In genomic region chr17:28727727-28728363, GRCh38 we compare ENCODE assay signal across 3 cellular contexts.
TF ChIP-seq lines count a peak whose summit lies in the region.

No MANE protein-coding gene starts in this region.

TF ChIP-seq in GM12891, 5 proteins besides CTCF, POLR2A, EP300 and RAD21:
- TF ChIP-seq SPI1 (IDR thresholded peaks at IDR 0.05; ENCODE audit: low read depth, low read length) (no peak), POLR2AphosphoS5 (IDR thresholded peaks at IDR 0.05; ENCODE audit: low read depth, low read length) (peak; percentile 52; the same call in 1 of the 2 replicates), TAF1 (IDR thresholded peaks at IDR 0.05; ENCODE audit: low read depth, low read length) (peak; percentile 68), POU2F2 (IDR thresholded peaks at IDR 0.05; ENCODE audit: low read depth, low read length) (peak; percentile 67), PAX5 (IDR thresholded peaks at IDR 0.05; ENCODE audit: insufficient read depth, low read length, severe bottlenecking) (no peak)

TF ChIP-seq in HEK293, 187 proteins besides CTCF, POLR2A, EP300 and RAD21 (continues in another document):
- TF ChIP-seq ZNF311 (tag by site-specific recombination; IDR thresholded peaks at IDR 0.05; ENCODE audit: borderline replicate concordance), result no peak
- TF ChIP-seq ZBTB1 (tag by site-specific recombination; IDR thresholded peaks at IDR 0.05), result no peak
- TF ChIP-seq ZNF280C (tag by site-specific recombination; IDR thresholded peaks at IDR 0.05), result no peak
- no peak for TF ChIP-seq ZFP37 (tag by site-specific recombination; IDR thresholded peaks at IDR 0.05)
- no peak for TF ChIP-seq ZNF530 (tag by site-specific recombination; IDR thresholded peaks at IDR 0.05; ENCODE audit: low read depth)
- no peak; the same call in 1 of the 2 replicates for TF ChIP-seq ZNF501 (tag by site-specific recombination; IDR thresholded peaks at IDR 0.05)
- no peak for TF ChIP-seq ZBTB44 (tag by site-specific recombination; IDR thresholded peaks at IDR 0.05)
- no peak for TF ChIP-seq ZNF292 (tag by site-specific recombination; IDR thresholded peaks at IDR 0.05; ENCODE audit: borderline replicate concordance, low read depth)
- no peak for TF ChIP-seq ZNF174 (tag by site-specific recombination; IDR thresholded peaks at IDR 0.05)
- TF ChIP-seq ZNF549 (tag by site-specific recombination; IDR thresholded peaks at IDR 0.05), result no peak
- 0 out of 2 replicates have a peak, but pooled peaks have one; percentile 9 for TF ChIP-seq KLF16 (tag by site-specific recombination; IDR thresholded peaks at IDR 0.05)
- TF ChIP-seq ZSCAN30 (tag by site-specific recombination; IDR thresholded peaks at IDR 0.05), result no peak
- TF ChIP-seq ZNF488 (tag by site-specific recombination; IDR thresholded peaks at IDR 0.05), result no peak
- no peak for TF ChIP-seq ZNF658 (tag by site-specific recombination; IDR thresholded peaks at IDR 0.05)
- TF ChIP-seq ZNF785 (tag by site-specific recombination; IDR thresholded peaks at IDR 0.05), result 0 out of 2 replicates have a peak, but pooled peaks have one; percentile 8
- TF ChIP-seq ZNF621 (tag by site-specific recombination; IDR thresholded peaks at IDR 0.05), result no peak
- no peak for TF ChIP-seq ZNF114 (tag by site-specific recombination; IDR thresholded peaks at IDR 0.05)
- no peak for TF ChIP-seq BCL11B (tag by site-specific recombination; IDR thresholded peaks at IDR 0.05; ENCODE audit: low read depth)
- 0 out of 2 replicates have a peak, but pooled peaks have one; percentile 16 for TF ChIP-seq ZSCAN5A (tag by site-specific recombination; IDR thresholded peaks at IDR 0.05)
- TF ChIP-seq ZNF350 (tag by site-specific recombination; IDR thresholded peaks at IDR 0.05), result no peak
- TF ChIP-seq ZNF670 (tag by site-specific recombination; IDR thresholded peaks at IDR 0.05; ENCODE audit: low read depth), result no peak
- no peak for TF ChIP-seq OVOL3 (tag by site-specific recombination; IDR thresholded peaks at IDR 0.05)
- TF ChIP-seq KLF17 (tag by site-specific recombination; IDR thresholded peaks at IDR 0.05), result peak; percentile 37; the same call in 1 of the 2 replicates
- peak; percentile 84 for TF ChIP-seq GLIS1 (tag by site-specific recombination; IDR thresholded peaks at IDR 0.05)
- TF ChIP-seq KLF8 (tag by site-specific recombination; IDR thresholded peaks at IDR 0.05), result no peak
- no peak; the same call in 1 of the 2 replicates for TF ChIP-seq OSR2 (tag by site-specific recombination; IDR thresholded peaks at IDR 0.05)
- TF ChIP-seq ZNF274 (IDR thresholded peaks at IDR 0.05; ENCODE audit: low read length), result no peak
- TF ChIP-seq ZNF274 (tag by site-specific recombination; IDR thresholded peaks at IDR 0.05; ENCODE audit: borderline replicate concordance), result no peak
- TF ChIP-seq ZNF837 (tag by site-specific recombination; IDR thresholded peaks at IDR 0.05), result no peak

TF ChIP-seq in HepG2, 621 proteins besides CTCF, POLR2A, EP300 and RAD21 (continues in another document):
- TF ChIP-seq HDAC2 (CRISPR knock-in tag; IDR thresholded peaks at IDR 0.05) (no peak), TOE1 (CRISPR knock-in tag; IDR thresholded peaks at IDR 0.05) (no peak), MATR3 (CRISPR knock-in tag; IDR thresholded peaks at IDR 0.05) (no peak), TCF12 (IDR thresholded peaks at IDR 0.05) (no peak), TCF12 (CRISPR knock-in tag; IDR thresholded peaks at IDR 0.05) (peak; percentile 47; the same call in 1 of the 2 replicates), PAF1 (CRISPR knock-in tag; IDR thresholded peaks at IDR 0.05) (no peak), STAG1 (CRISPR knock-in tag; IDR thresholded peaks at IDR 0.05) (0 out of 2 replicates have a peak, but pooled peaks have one; percentile 24), TAF1 (CRISPR knock-in tag; IDR thresholded peaks at IDR 0.05) (peak; percentile 41; the same call in 1 of the 2 replicates), ZNF326 (CRISPR knock-in tag; IDR thresholded peaks at IDR 0.05; ENCODE audit: borderline replicate concordance) (no peak), YY1 (IDR thresholded peaks at IDR 0.05; ENCODE audit: insufficient read depth, insufficient replicate concordance, low read depth, low read length) (peak; percentile 6), ZSCAN25 (CRISPR knock-in tag; IDR thresholded peaks at IDR 0.05) (peak; percentile 32; the same call in 1 of the 2 replicates), ZNF639 (CRISPR knock-in tag; conservative IDR thresholded peaks at IDR 0.05) (no peak), ZC3H4 (CRISPR knock-in tag; IDR thresholded peaks at IDR 0.05; ENCODE audit: borderline replicate concordance) (peak; percentile 25; the same call in 1 of the 2 replicates), GLMP (CRISPR knock-in tag; IDR thresholded peaks at IDR 0.05; ENCODE audit: borderline replicate concordance) (no peak), GMEB2 (CRISPR knock-in tag; IDR thresholded peaks at IDR 0.05; ENCODE audit: low read depth) (no peak), BCL3 (CRISPR knock-in tag; IDR thresholded peaks at IDR 0.05) (no peak; the same call in 1 of the 2 replicates), DZIP1 (CRISPR knock-in tag; IDR thresholded peaks at IDR 0.05) (no peak), PITX1 (CRISPR knock-in tag; IDR thresholded peaks at IDR 0.05) (0 out of 2 replicates have a peak, but pooled peaks have one; percentile 9), ZEB1 (IDR thresholded peaks at IDR 0.05; ENCODE audit: insufficient replicate concordance, low read depth) (peak; percentile 32), XRCC5 (optimal IDR thresholded peaks at IDR 0.05; ENCODE audit: low read length) (peak; percentile 22), PATZ1 (CRISPR knock-in tag; IDR thresholded peaks at IDR 0.05) (peak; percentile 70), ZBTB20 (CRISPR knock-in tag; IDR thresholded peaks at IDR 0.05; ENCODE audit: borderline replicate concordance, low read depth) (no peak), HOXA3 (CRISPR knock-in tag; IDR thresholded peaks at IDR 0.05) (no peak; the same call in 1 of the 2 replicates), ZNF142 (CRISPR knock-in tag; IDR thresholded peaks at IDR 0.05) (no peak), ZNF629 (CRISPR knock-in tag; conservative IDR thresholded peaks at IDR 0.05) (no peak), ZNF556 (CRISPR knock-in tag; IDR thresholded peaks at IDR 0.05; ENCODE audit: borderline replicate concordance) (0 out of 2 replicates have a peak, but pooled peaks have one; percentile 59)
